11 cellular contexts compared by ENCODE assay signal in the genomic region with DNA sequence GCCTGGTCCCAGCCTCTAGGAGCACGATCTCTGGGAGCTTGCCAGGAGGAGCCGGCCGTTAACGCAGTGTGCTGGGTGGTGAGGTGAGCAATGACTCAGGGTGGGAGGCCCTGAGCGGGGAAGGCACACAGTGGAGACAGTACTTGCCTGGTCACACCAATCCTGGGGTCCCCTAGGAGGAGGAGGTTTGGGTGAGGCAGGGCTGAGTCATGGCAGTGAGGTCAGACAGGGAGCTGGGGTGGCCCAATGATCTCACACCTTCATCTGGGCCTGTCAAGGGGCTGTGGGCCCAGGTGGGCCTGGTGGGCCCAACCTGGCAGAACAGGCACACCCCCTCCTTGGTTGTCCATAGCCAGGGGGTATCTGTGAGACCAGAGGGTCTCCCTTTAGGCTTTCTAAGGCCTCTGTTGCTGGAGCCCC. TPM values are rescaled to one million over a fixed set of nuclear protein-coding genes. Genes with fewer than 3 reads are reported as not detected.
A peak's percentile ranks its signal among the peaks of the same experiment; 100 is the strongest.
DNase-seq lines count a peak whose midpoint lies in the region; ATAC-seq lines count a peak whose summit lies in the region.
"Had no signal": no experiment of that assay in that cellular context is flagged by ENCODE, and none has a peak within 500 bp of the region (broad histone marks: within the 10 kb centered on the region; RNA-seq: fewer than 3 reads in every experiment).

No MANE protein-coding gene starts in this region.

- H3K27me3 Mint-ChIP-seq in activated T-cell treated with anti-CD3 and anti-CD28 coated beads, Interleukin-2, amount 50 U/mL, for 72 hours (ENCODE audit: low read depth): peaks cover 24% of the 10 kb centered on the region

- H3K4me3 Mint-ChIP-seq in activated T-cell treated with anti-CD3 and anti-CD28 coated beads, Interleukin-2, amount 50 U/mL, for 72 hours: no peak overlapping the region

- in situ Hi-C loops in ACHN (cut with HindIII; ENCODE audit: low pct_ligation_motif_present, low pct_unique_long_range_greater_than_20kb, low sequenced_read_pairs): no loop called here

- peaks cover 7% of the 10 kb centered on the region for H3K4me1 Mint-ChIP-seq in activated T-cell treated with anti-CD3 and anti-CD28 coated beads, Interleukin-2, amount 50 U/mL, for 72 hours (ENCODE audit: low read depth)

- no peaks in the 10 kb centered on the region for H3K36me3 Mint-ChIP-seq in activated T-cell treated with anti-CD3 and anti-CD28 coated beads, Interleukin-2, amount 50 U/mL, for 72 hours (ENCODE audit: insufficient read depth in 2 of 2)

- no peak overlapping the region for H3K27ac Mint-ChIP-seq in activated T-cell treated with anti-CD3 and anti-CD28 coated beads, Interleukin-2, amount 50 U/mL, for 72 hours

- peak; percentile 95 for DNase-seq in ACHN
- DNase-seq in H4 (ENCODE audit: low spot score): peak; percentile 94
- peak in 1 of 2 donors; percentile 63 for DNase-seq in activated T-cell treated with anti-CD3 and anti-CD28 coated beads, Interleukin-2, amount 50 U/mL, for 72 hours
- peak; percentile 97 for DNase-seq in glomerular visceral epithelial cell (ENCODE audit: extremely low spot score)
- no peak for DNase-seq in medulla oblongata (ENCODE audit: extremely low spot score)
- no peak for DNase-seq in NOMO-1 treated with DMSO at 0.1 percent for 48 hours (lab: John Stamatoyannopoulos, UW; ENCODE audit: unreplicated experiment)
- DNase-seq in DMS 273 (lab: John Stamatoyannopoulos, UW; ENCODE audit: unreplicated experiment): no peak
- DNase-seq: DMS 273 treated with DMSO at 0.1 percent for 48 hours, Peyer's patch had no signal

- ATAC-seq in activated T-cell treated with anti-CD3 and anti-CD28 coated beads, Interleukin-2, amount 50 U/mL, for 72 hours (replicated peaks in 1 of 2): peak; percentile 63 to 69
- no peak for ATAC-seq in GM18868 (IDR thresholded peaks at IDR 0.05; ENCODE audit: unreplicated experiment)

- H3K9me3 Mint-ChIP-seq in activated T-cell treated with anti-CD3 and anti-CD28 coated beads, Interleukin-2, amount 50 U/mL, for 72 hours: peaks cover 0 to 2% of the 10 kb centered on the region in 2 donors

RNA-seq across cellular contexts. Expression of gene EDN2, which starts 8.6 kb away (rescaled TPM):
- 0.50 TPM in 1 of 2 replicates, not detected in the other for total RNA-seq in H4 (2014; rRNA removed; shearing (Covaris generic))
- not detected for total RNA-seq in activated T-cell treated with anti-CD3 and anti-CD28 coated beads, Interleukin-2, amount 50 U/mL, for 72 hours
- total RNA-seq: lung microvascular endothelial cell had no signal

Comparison
In these comparisons a context has a peak if more than half of its experiments do, and no peak if none do; other contexts are left out.
1. DNase-seq: peak in ACHN (single experiment), H4 (single experiment) and glomerular visceral epithelial cell (single experiment); none in medulla oblongata (single experiment), NOMO-1 treated with DMSO at 0.1 percent for 48 hours (single experiment) and DMS 273 (single experiment).